32 cellular contexts compared by ENCODE assay signal in genomic region chr1:240164742-240165141, GRCh38.
"Had no signal": no experiment of that assay in that cellular context is flagged by ENCODE, and none has a peak within 500 bp of the region (broad histone marks: within the 10 kb centered on the region; RNA-seq: fewer than 3 reads in every experiment).

No MANE protein-coding gene starts in this region.

- DNase-seq: activated B cell treated with CpG ODN at 0.5 μM for 24 hours; activated CD4-positive, alpha-beta memory T cell treated with anti-CD3 and anti-CD28 coated beads for 36 hours; activated CD4-positive, alpha-beta T cell treated with anti-CD3 and anti-CD28 coated beads for 4 hours; activated CD4-positive, alpha-beta T cell treated with anti-CD3 and anti-CD28 coated beads, Interleukin-2, amount 10 ng/mL, durations not matched to agents 24 days and 14 days; activated CD4-positive, alpha-beta T cell treated with anti-CD3 and anti-CD28 coated beads, Interleukin-2, amount 50 U/mL, for 1 hour; activated CD4-positive, alpha-beta T cell treated with anti-CD3 and anti-CD28 coated beads, Interleukin-2, amount 50 U/mL, for 4 hours; activated CD4-positive, CD25-positive, alpha-beta regulatory T cell treated with anti-CD3 and anti-CD28 coated beads, Interleukin-2, amount 50 U/mL, for 72 hours; activated CD8-positive, alpha-beta memory T cell treated with anti-CD3 and anti-CD28 coated beads, Interleukin-2, amount 50 U/mL, for 4 hours; activated CD8-positive, alpha-beta T cell treated with anti-CD3 and anti-CD28 coated beads for 36 hours; activated effector memory CD4-positive, alpha-beta T cell treated with anti-CD3 and anti-CD28 coated beads, Interleukin-2, amount 50 U/mL, for 16 hours; activated gamma-delta T cell treated with Interleukin-2 at 50 U/mL for 16 hours; activated naive CD4-positive, alpha-beta T cell treated with anti-CD3 and anti-CD28 coated beads, Interleukin-2, amount 10 ng/mL, durations not matched to agents 7 days and 5 days; activated naive CD4-positive, alpha-beta T cell treated with Interleukin-2 at 50 U/mL for 16 hours; activated naive CD8-positive, alpha-beta T cell treated with anti-CD3 and anti-CD28 coated beads, Interleukin-2, amount 10 ng/mL, durations not matched to agents 7 days and 5 days; activated naive CD8-positive, alpha-beta T cell treated with anti-CD3 and anti-CD28 coated beads, Interleukin-2, amount 50 U/mL, for 24 hours; activated T-cell treated with anti-CD3 and anti-CD28 coated beads for 4 hours; activated T-cell treated with anti-CD3 and anti-CD28 coated beads, Interleukin-2, amount 50 U/mL, for 1 hour; activated T-cell treated with anti-CD3 and anti-CD28 coated beads, Interleukin-2, amount 50 U/mL, for 4 hours; activated T-cell treated with anti-CD3 and anti-CD28 coated beads, Interleukin-2, amount 50 U/mL, for 72 hours; amygdala; anterior cingulate cortex; body of pancreas; brain microvascular endothelial cell; central memory CD4-positive, alpha-beta T cell; T-helper 17 cell had no signal

- H3K36me3 Mint-ChIP-seq: activated CD4-positive, alpha-beta memory T cell treated with anti-CD3 and anti-CD28 coated beads for 36 hours; activated naive CD4-positive, alpha-beta T cell treated with anti-CD3 and anti-CD28 coated beads, Interleukin-2, amount 10 ng/mL, durations not matched to agents 7 days and 5 days; activated naive CD4-positive, alpha-beta T cell treated with anti-CD3 and anti-CD28 coated beads, Interleukin-2, amount 50 U/mL, for 24 hours; activated naive CD8-positive, alpha-beta T cell; activated naive CD8-positive, alpha-beta T cell treated with anti-CD3 and anti-CD28 coated beads, Interleukin-2, amount 10 ng/mL, durations not matched to agents 7 days and 5 days had no signal

- H3K27ac Mint-ChIP-seq: activated B cell treated with CpG ODN at 0.5 μM for 24 hours; activated CD4-positive, alpha-beta memory T cell treated with anti-CD3 and anti-CD28 coated beads for 36 hours; activated CD4-positive, alpha-beta T cell treated with anti-CD3 and anti-CD28 coated beads, Interleukin-2, amount 10 ng/mL, durations not matched to agents 24 days and 14 days; activated CD8-positive, alpha-beta T cell treated with anti-CD3 and anti-CD28 coated beads for 36 hours; activated naive CD4-positive, alpha-beta T cell treated with anti-CD3 and anti-CD28 coated beads, Interleukin-2, amount 10 ng/mL, durations not matched to agents 7 days and 5 days; activated naive CD4-positive, alpha-beta T cell treated with anti-CD3 and anti-CD28 coated beads, Interleukin-2, amount 50 U/mL, for 24 hours; activated naive CD8-positive, alpha-beta T cell; activated naive CD8-positive, alpha-beta T cell treated with anti-CD3 and anti-CD28 coated beads, Interleukin-2, amount 10 ng/mL, durations not matched to agents 7 days and 5 days; activated naive CD8-positive, alpha-beta T cell treated with anti-CD3 and anti-CD28 coated beads, Interleukin-2, amount 50 U/mL, for 24 hours; activated T-cell treated with anti-CD3 and anti-CD28 coated beads, Interleukin-2, amount 50 U/mL, for 72 hours; activated T-helper 1 cell treated with anti-CD3 and anti-CD28 coated beads, Interleukin-12 subunit alpha, Interleukin-12 subunit beta, Interleukin-2, Interleukin-4 antibody, amounts not matched to agents 30 ng/mL and 10 ng/mL and 1 ng/mL, durations not matched to agents 14 hours and 24 hours and 36 hours; activated T-helper 17 cell treated with anti-CD3 and anti-CD28 coated beads, Interleukin-2, amount 50 U/mL, for 72 hours; T-helper 17 cell had no signal

- H3K27me3 ChIP-seq: ascending aorta, body of pancreas, brain microvascular endothelial cell, breast epithelium had no signal

- H3K27me3 Mint-ChIP-seq: activated B cell treated with CpG ODN at 0.5 μM for 24 hours; activated CD4-positive, alpha-beta memory T cell treated with anti-CD3 and anti-CD28 coated beads for 36 hours; activated CD4-positive, alpha-beta T cell treated with anti-CD3 and anti-CD28 coated beads, Interleukin-2, amount 10 ng/mL, durations not matched to agents 24 days and 14 days; activated CD8-positive, alpha-beta T cell treated with anti-CD3 and anti-CD28 coated beads for 36 hours; activated naive CD4-positive, alpha-beta T cell treated with anti-CD3 and anti-CD28 coated beads, Interleukin-2, amount 10 ng/mL, durations not matched to agents 7 days and 5 days; activated naive CD4-positive, alpha-beta T cell treated with anti-CD3 and anti-CD28 coated beads, Interleukin-2, amount 50 U/mL, for 24 hours; activated naive CD8-positive, alpha-beta T cell; activated naive CD8-positive, alpha-beta T cell treated with anti-CD3 and anti-CD28 coated beads, Interleukin-2, amount 10 ng/mL, durations not matched to agents 7 days and 5 days; activated naive CD8-positive, alpha-beta T cell treated with anti-CD3 and anti-CD28 coated beads, Interleukin-2, amount 50 U/mL, for 24 hours; T-helper 17 cell had no signal

- H3K4me3 ChIP-seq: ascending aorta, body of pancreas, breast epithelium had no signal

- H3K4me1 Mint-ChIP-seq: activated B cell treated with CpG ODN at 0.5 μM for 24 hours; activated CD4-positive, alpha-beta T cell treated with anti-CD3 and anti-CD28 coated beads, Interleukin-2, amount 10 ng/mL, durations not matched to agents 24 days and 14 days; activated naive CD4-positive, alpha-beta T cell treated with anti-CD3 and anti-CD28 coated beads, Interleukin-2, amount 10 ng/mL, durations not matched to agents 7 days and 5 days; activated naive CD4-positive, alpha-beta T cell treated with anti-CD3 and anti-CD28 coated beads, Interleukin-2, amount 50 U/mL, for 24 hours; activated naive CD8-positive, alpha-beta T cell treated with anti-CD3 and anti-CD28 coated beads, Interleukin-2, amount 10 ng/mL, durations not matched to agents 7 days and 5 days; activated naive CD8-positive, alpha-beta T cell treated with anti-CD3 and anti-CD28 coated beads, Interleukin-2, amount 50 U/mL, for 24 hours; activated T-helper 17 cell treated with anti-CD3 and anti-CD28 coated beads, Interleukin-2, amount 50 U/mL, for 72 hours; T-helper 17 cell had no signal

- H3K9me3 ChIP-seq: body of pancreas had no signal

- H3K4me1 ChIP-seq: ascending aorta, body of pancreas, breast epithelium had no signal

- H3K4me3 Mint-ChIP-seq: activated B cell treated with CpG ODN at 0.5 μM for 24 hours; activated CD4-positive, alpha-beta memory T cell treated with anti-CD3 and anti-CD28 coated beads for 36 hours; activated CD4-positive, alpha-beta T cell treated with anti-CD3 and anti-CD28 coated beads, Interleukin-2, amount 10 ng/mL, durations not matched to agents 24 days and 14 days; activated CD8-positive, alpha-beta T cell treated with anti-CD3 and anti-CD28 coated beads for 36 hours; activated naive CD4-positive, alpha-beta T cell treated with anti-CD3 and anti-CD28 coated beads, Interleukin-2, amount 10 ng/mL, durations not matched to agents 7 days and 5 days; activated naive CD4-positive, alpha-beta T cell treated with anti-CD3 and anti-CD28 coated beads, Interleukin-2, amount 50 U/mL, for 24 hours; activated naive CD8-positive, alpha-beta T cell; activated naive CD8-positive, alpha-beta T cell treated with anti-CD3 and anti-CD28 coated beads, Interleukin-2, amount 10 ng/mL, durations not matched to agents 7 days and 5 days; activated naive CD8-positive, alpha-beta T cell treated with anti-CD3 and anti-CD28 coated beads, Interleukin-2, amount 50 U/mL, for 24 hours; activated T-cell treated with anti-CD3 and anti-CD28 coated beads, Interleukin-2, amount 50 U/mL, for 4 hours; activated T-cell treated with anti-CD3 and anti-CD28 coated beads, Interleukin-2, amount 50 U/mL, for 72 hours; activated T-helper 1 cell treated with anti-CD3 and anti-CD28 coated beads, Interleukin-12 subunit alpha, Interleukin-12 subunit beta, Interleukin-2, Interleukin-4 antibody, amounts not matched to agents 30 ng/mL and 10 ng/mL and 1 ng/mL, durations not matched to agents 14 hours and 24 hours and 36 hours; activated T-helper 17 cell treated with anti-CD3 and anti-CD28 coated beads, Interleukin-2, amount 50 U/mL, for 72 hours; T-helper 17 cell had no signal

- H3K27ac ChIP-seq: ascending aorta, body of pancreas, brain microvascular endothelial cell, breast epithelium, VCaP had no signal

- H3K9me3 Mint-ChIP-seq: activated CD4-positive, alpha-beta T cell treated with anti-CD3 and anti-CD28 coated beads, Interleukin-2, amount 10 ng/mL, durations not matched to agents 24 days and 14 days; activated naive CD8-positive, alpha-beta T cell treated with anti-CD3 and anti-CD28 coated beads, Interleukin-2, amount 10 ng/mL, durations not matched to agents 7 days and 5 days had no signal

- H3K36me3 ChIP-seq: ascending aorta, brain microvascular endothelial cell, breast epithelium had no signal
